In the genomic region with DNA sequence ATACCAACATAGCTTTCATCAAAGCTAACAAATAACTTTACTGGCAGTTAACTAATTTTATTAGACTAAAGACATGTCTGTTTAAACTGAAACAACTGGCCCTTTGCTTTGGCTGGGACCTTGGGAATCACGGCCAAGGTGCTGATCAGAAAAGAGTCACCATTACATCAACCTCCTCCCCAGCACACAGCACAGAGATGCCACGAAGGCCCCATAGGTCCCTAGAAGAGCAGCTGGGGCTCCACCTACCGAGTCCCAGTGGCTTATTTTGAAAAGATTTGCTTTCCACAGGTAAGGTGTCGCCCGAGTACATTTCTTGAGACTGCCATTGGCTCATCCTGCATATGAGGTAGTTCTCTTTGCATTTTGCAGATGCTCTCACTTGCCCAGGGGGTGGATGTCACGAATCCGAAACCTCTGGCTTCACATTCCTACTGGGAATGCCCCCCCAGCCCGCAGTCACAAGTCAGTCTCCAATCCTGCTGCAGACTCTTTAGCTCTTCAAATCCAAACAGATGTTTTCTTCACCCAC, we compare ENCODE assay signal across 1 cellular context.
TF ChIP-seq lines count a peak whose summit lies in the region.

No MANE protein-coding gene starts in this region.

TF ChIP-seq in GM23338, 12 proteins besides CTCF, POLR2A, EP300 and RAD21 (continued from another document):
- TF ChIP-seq, protein P1, sequence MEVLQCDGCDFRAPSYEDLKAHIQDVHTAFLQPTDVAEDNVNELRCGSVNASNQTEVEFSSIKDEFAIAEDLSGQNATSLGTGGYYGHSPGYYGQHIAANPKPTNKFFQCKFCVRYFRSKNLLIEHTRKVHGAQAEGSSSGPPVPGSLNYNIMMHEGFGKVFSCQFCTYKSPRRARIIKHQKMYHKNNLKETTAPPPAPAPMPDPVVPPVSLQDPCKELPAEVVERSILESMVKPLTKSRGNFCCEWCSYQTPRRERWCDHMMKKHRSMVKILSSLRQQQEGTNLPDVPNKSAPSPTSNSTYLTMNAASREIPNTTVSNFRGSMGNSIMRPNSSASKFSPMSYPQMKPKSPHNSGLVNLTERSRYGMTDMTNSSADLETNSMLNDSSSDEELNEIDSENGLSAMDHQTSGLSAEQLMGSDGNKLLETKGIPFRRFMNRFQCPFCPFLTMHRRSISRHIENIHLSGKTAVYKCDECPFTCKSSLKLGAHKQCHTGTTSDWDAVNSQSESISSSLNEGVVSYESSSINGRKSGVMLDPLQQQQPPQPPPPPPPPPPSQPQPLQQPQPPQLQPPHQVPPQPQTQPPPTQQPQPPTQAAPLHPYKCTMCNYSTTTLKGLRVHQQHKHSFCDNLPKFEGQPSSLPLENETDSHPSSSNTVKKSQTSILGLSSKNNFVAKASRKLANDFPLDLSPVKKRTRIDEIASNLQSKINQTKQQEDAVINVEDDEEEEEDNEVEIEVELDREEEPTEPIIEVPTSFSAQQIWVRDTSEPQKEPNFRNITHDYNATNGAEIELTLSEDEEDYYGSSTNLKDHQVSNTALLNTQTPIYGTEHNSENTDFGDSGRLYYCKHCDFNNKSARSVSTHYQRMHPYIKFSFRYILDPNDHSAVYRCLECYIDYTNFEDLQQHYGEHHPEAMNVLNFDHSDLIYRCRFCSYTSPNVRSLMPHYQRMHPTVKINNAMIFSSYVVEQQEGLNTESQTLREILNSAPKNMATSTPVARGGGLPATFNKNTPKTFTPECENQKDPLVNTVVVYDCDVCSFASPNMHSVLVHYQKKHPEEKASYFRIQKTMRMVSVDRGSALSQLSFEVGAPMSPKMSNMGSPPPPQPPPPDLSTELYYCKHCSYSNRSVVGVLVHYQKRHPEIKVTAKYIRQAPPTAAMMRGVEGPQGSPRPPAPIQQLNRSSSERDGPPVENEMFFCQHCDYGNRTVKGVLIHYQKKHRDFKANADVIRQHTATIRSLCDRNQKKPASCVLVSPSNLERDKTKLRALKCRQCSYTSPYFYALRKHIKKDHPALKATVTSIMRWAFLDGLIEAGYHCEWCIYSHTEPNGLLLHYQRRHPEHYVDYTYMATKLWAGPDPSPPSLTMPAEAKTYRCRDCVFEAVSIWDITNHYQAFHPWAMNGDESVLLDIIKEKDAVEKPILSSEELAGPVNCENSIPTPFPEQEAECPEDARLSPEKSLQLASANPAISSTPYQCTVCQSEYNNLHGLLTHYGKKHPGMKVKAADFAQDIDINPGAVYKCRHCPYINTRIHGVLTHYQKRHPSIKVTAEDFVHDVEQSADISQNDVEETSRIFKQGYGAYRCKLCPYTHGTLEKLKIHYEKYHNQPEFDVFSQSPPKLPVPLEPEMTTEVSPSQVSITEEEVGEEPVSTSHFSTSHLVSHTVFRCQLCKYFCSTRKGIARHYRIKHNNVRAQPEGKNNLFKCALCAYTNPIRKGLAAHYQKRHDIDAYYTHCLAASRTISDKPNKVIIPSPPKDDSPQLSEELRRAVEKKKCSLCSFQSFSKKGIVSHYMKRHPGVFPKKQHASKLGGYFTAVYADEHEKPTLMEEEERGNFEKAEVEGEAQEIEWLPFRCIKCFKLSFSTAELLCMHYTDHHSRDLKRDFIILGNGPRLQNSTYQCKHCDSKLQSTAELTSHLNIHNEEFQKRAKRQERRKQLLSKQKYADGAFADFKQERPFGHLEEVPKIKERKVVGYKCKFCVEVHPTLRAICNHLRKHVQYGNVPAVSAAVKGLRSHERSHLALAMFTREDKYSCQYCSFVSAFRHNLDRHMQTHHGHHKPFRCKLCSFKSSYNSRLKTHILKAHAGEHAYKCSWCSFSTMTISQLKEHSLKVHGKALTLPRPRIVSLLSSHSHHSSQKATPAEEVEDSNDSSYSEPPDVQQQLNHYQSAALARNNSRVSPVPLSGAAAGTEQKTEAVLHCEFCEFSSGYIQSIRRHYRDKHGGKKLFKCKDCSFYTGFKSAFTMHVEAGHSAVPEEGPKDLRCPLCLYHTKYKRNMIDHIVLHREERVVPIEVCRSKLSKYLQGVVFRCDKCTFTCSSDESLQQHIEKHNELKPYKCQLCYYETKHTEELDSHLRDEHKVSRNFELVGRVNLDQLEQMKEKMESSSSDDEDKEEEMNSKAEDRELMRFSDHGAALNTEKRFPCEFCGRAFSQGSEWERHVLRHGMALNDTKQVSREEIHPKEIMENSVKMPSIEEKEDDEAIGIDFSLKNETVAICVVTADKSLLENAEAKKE (CRISPR knock-in tag; IDR thresholded peaks at IDR 0.05) = no peak
- TF ChIP-seq NANOG (IDR thresholded peaks at IDR 0.05; ENCODE audit: borderline replicate concordance) (no peak), EZH2 (IDR thresholded peaks at IDR 0.05; ENCODE audit: low read depth, unreplicated experiment) (no peak), ZNF331 (CRISPR knock-in tag; IDR thresholded peaks at IDR 0.05; ENCODE audit: low read depth) (no peak), EZH2phosphoT487 (IDR thresholded peaks at IDR 0.05; ENCODE audit: unreplicated experiment) (no peak), STAT1 (IDR thresholded peaks at IDR 0.05; ENCODE audit: unreplicated experiment) (no peak), JUNB (IDR thresholded peaks at IDR 0.05; ENCODE audit: unreplicated experiment) (no peak), CREB1 (CRISPR knock-in tag; IDR thresholded peaks at IDR 0.05; ENCODE audit: low read depth) (no peak), POLR2AphosphoS5 (IDR thresholded peaks at IDR 0.05; ENCODE audit: low read depth) (no peak)
- TF ChIP-seq, protein P2, sequence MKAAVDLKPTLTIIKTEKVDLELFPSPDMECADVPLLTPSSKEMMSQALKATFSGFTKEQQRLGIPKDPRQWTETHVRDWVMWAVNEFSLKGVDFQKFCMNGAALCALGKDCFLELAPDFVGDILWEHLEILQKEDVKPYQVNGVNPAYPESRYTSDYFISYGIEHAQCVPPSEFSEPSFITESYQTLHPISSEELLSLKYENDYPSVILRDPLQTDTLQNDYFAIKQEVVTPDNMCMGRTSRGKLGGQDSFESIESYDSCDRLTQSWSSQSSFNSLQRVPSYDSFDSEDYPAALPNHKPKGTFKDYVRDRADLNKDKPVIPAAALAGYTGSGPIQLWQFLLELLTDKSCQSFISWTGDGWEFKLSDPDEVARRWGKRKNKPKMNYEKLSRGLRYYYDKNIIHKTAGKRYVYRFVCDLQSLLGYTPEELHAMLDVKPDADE (IDR thresholded peaks at IDR 0.05) = no peak
- TF ChIP-seq, protein P3, sequence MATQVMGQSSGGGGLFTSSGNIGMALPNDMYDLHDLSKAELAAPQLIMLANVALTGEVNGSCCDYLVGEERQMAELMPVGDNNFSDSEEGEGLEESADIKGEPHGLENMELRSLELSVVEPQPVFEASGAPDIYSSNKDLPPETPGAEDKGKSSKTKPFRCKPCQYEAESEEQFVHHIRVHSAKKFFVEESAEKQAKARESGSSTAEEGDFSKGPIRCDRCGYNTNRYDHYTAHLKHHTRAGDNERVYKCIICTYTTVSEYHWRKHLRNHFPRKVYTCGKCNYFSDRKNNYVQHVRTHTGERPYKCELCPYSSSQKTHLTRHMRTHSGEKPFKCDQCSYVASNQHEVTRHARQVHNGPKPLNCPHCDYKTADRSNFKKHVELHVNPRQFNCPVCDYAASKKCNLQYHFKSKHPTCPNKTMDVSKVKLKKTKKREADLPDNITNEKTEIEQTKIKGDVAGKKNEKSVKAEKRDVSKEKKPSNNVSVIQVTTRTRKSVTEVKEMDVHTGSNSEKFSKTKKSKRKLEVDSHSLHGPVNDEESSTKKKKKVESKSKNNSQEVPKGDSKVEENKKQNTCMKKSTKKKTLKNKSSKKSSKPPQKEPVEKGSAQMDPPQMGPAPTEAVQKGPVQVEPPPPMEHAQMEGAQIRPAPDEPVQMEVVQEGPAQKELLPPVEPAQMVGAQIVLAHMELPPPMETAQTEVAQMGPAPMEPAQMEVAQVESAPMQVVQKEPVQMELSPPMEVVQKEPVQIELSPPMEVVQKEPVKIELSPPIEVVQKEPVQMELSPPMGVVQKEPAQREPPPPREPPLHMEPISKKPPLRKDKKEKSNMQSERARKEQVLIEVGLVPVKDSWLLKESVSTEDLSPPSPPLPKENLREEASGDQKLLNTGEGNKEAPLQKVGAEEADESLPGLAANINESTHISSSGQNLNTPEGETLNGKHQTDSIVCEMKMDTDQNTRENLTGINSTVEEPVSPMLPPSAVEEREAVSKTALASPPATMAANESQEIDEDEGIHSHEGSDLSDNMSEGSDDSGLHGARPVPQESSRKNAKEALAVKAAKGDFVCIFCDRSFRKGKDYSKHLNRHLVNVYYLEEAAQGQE (IDR thresholded peaks at IDR 0.05; ENCODE audit: unreplicated experiment) = no peak
